27 cellular contexts compared by ENCODE assay signal in the genomic region with DNA sequence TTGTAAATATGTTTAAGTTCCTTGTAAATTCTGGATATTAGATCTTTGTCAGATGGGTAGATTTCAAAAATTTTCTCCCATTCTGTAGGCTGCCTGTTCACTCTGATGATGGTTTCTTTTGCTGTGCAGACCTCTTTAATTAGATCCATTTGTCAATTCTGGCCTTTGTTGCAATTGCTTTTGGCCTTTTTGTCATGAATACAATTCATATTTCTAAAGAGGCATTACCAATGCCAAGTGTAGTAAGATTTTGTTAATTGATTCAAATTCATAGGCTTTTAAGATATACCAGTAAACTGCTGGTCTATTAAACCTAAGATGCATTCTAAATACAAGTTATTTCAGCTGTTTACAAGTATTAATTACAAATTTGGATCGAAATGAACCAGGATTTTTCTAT.
"Had no signal": no experiment of that assay in that cellular context is flagged by ENCODE, and none has a peak within 500 bp of the region (broad histone marks: within the 10 kb centered on the region; RNA-seq: fewer than 3 reads in every experiment).

No MANE protein-coding gene starts in this region.

- H3K27ac Mint-ChIP-seq: immature natural killer cell; mesothelial cell of epicardium; natural killer cell; progenitor cell of endocrine pancreas; stimulated activated naive B cell treated with anti-CD40 and anti-IgM and Interleukin-4, amounts not matched to agents 10 μg/mL and 1 μg/mL and 100 μg/mL, for 72 hours had no signal

- H3K4me3 Mint-ChIP-seq: immature natural killer cell; mesothelial cell of epicardium; naive B cell; natural killer cell; stimulated activated naive B cell treated with anti-CD40 and anti-IgM and Interleukin-4, amounts not matched to agents 10 μg/mL and 1 μg/mL and 100 μg/mL, for 72 hours had no signal

- FAIRE-seq: kidney had no signal

- DNase-seq: hypothalamus; immature natural killer cell; kidney; left colon; left lung; mesendoderm; naive B cell; natural killer cell; ovary; stimulated activated CD4-positive, alpha-beta T cell treated with anti-CD3 and anti-CD28 coated beads, Interleukin-12 subunit alpha, Interleukin-12 subunit beta, amount 100 ng/mL, for 4 hours; stimulated activated CD4-positive, alpha-beta T cell treated with anti-CD3 and anti-CD28 coated beads, Interleukin-15, amount 100 ng/mL, for 24 hours; stimulated activated CD4-positive, alpha-beta T cell treated with anti-CD3 and anti-CD28 coated beads, Interleukin-2, amount 100 ng/mL, for 24 hours; stimulated activated CD4-positive, alpha-beta T cell treated with anti-CD3 and anti-CD28 coated beads, Interleukin-4, amount 100 ng/mL, for 1 hour; stimulated activated naive B cell treated with anti-CD40 and anti-IgM and Interleukin-4, amounts not matched to agents 10 μg/mL and 1 μg/mL and 100 μg/mL, for 72 hours; stimulated activated naive CD8-positive, alpha-beta T cell treated with anti-CD3 and anti-CD28 coated beads, Interleukin-15, Interleukin-2, amounts not matched to agents 100 U/mL and 50 U/mL, for 24 hours; stomach; testis; thyroid gland; transverse colon; upper lobe of left lung had no signal

- H3K4me3 ChIP-seq: left lung, lung, ovary, right atrium auricular region, skin epidermis, stomach, testis, thyroid gland, transverse colon, upper lobe of left lung, vagina had no signal

- H3K4me1 Mint-ChIP-seq: immature natural killer cell, mesothelial cell of epicardium had no signal

- H3K4me1 ChIP-seq: left lung, right atrium auricular region, stomach, testis, transverse colon, upper lobe of left lung, vagina had no signal

- H3K27me3 ChIP-seq: left lung, ovary, right atrium auricular region, stomach, testis, thyroid gland, transverse colon, upper lobe of left lung, vagina had no signal

- H3K27me3 Mint-ChIP-seq: naive B cell; progenitor cell of endocrine pancreas; stimulated activated naive B cell treated with anti-CD40 and anti-IgM and Interleukin-4, amounts not matched to agents 10 μg/mL and 1 μg/mL and 100 μg/mL, for 72 hours had no signal

- H3K9me3 Mint-ChIP-seq: immature natural killer cell; mesothelial cell of epicardium; naive B cell; natural killer cell; stimulated activated naive B cell treated with anti-CD40 and anti-IgM and Interleukin-4, amounts not matched to agents 10 μg/mL and 1 μg/mL and 100 μg/mL, for 72 hours had no signal

- H3K9me3 ChIP-seq: left lung, ovary, right atrium auricular region, stomach, testis, thyroid gland, transverse colon, upper lobe of left lung, vagina had no signal

- ATAC-seq: left colon; left lung; natural killer cell; sciatic nerve; stimulated activated naive B cell treated with anti-CD40 and anti-IgM and Interleukin-4, amounts not matched to agents 10 μg/mL and 1 μg/mL and 100 μg/mL, for 72 hours; stimulated activated naive CD8-positive, alpha-beta T cell treated with anti-CD3 and anti-CD28 coated beads, Interleukin-15, Interleukin-2, amounts not matched to agents 100 U/mL and 50 U/mL, for 24 hours had no signal

- H3K36me3 ChIP-seq: ovary had no signal
